Comparison of ENCODE assay signal across 16 cellular contexts in the genomic region with DNA sequence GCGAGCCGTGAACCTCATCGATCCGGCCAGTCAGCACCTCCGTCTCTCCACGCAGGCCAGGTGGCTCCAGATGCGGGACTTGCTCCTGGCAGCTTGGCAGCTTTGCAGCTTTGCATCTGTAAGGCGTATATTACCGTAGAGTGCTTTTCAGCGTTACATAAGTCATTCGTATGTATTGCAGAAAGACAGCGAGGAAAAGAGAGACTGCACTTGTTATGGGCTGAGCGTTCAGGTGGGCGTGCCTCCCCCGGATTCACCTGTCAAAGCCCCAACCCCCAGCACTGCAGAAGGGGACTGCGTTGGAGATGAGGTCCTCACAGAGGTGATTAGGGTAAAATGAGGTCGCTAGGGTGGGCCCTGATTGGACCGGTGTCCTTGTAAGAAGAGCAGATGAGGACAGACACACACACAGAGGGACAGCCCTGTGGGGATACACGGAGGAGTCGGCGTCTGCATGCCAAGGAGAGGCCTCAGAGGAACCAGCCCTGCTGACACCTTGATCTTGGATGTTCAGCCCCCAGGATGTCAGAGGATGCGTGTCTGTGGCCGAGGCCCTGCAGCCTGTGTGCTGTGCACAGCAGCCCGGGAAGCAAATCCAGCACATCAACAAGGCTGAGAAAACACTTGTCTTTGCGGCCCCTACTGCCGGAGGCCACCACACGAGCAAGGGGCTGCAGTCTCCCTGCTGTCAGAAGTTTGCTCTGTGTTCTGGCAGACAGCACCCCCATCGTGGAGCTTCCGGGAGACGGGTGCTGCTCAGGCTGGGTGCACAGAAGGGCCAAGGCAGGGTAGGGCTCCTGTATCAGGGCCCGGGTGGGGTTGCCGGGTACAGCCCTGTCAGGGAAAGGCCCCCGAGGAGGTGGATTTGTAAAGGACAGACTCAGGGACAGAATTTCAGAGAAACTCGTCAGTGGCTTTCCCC. TPM values are rescaled to one million over a fixed set of nuclear protein-coding genes. Genes with fewer than 3 reads are reported as not detected.
A peak's percentile ranks its signal among the peaks of the same experiment; 100 is the strongest.
DNase-seq lines count a peak whose midpoint lies in the region; ATAC-seq, FAIRE-seq and TF ChIP-seq lines count a peak whose summit lies in the region.
"Had no signal": no experiment of that assay in that cellular context is flagged by ENCODE, and none has a peak within 500 bp of the region (broad histone marks: within the 10 kb centered on the region; RNA-seq: fewer than 3 reads in every experiment).

No MANE protein-coding gene starts in this region.

- no peak for TF ChIP-seq RAD21 in K562 (CRISPR knock-in tag; conservative IDR thresholded peaks at IDR 0.05 in 1 of 2, IDR thresholded peaks at IDR 0.05 in 1 of 2)

- peaks cover 0 to 4% (median 0%) of the 10 kb centered on the region in 3 donors for H3K27me3 Mint-ChIP-seq in CD14-positive monocyte (ENCODE audit: low read depth in 3 of 3)
- peaks cover 1% of the 10 kb centered on the region for H3K27me3 Mint-ChIP-seq in glutamatergic neuron (ENCODE audit: unreplicated experiment)

- TF ChIP-seq EP300 in K562 (IDR thresholded peaks at IDR 0.05; ENCODE audit: low read length), result no peak

- H3K79me2 ChIP-seq in K562 (ENCODE audit: control insufficient read depth, insufficient read depth, low read length), result no peaks in the 10 kb centered on the region

- peaks cover 15% of the 10 kb centered on the region for H3K9me3 ChIP-seq in K562 (replicated peaks; ENCODE audit: control insufficient read depth, insufficient read depth, low read depth, low read length)
- H3K9me3 ChIP-seq: mucosa of descending colon, ovary had no signal

- H4K20me1 ChIP-seq in K562 (replicated peaks; ENCODE audit: control insufficient read depth, insufficient read depth, low read length), result no peaks in the 10 kb centered on the region

- WGBS in K562 (ENCODE audit: insufficient coverage, low coverage, missing lambda C conversion rate), result 70% methylated on average over 30 of the region's 34 CpGs

- TF ChIP-seq CTCF in CD14-positive monocyte (IDR thresholded peaks at IDR 0.05), result no peak
- no peak for TF ChIP-seq CTCF in K562 (IDR thresholded peaks at IDR 0.05 in 2 of 3, conservative IDR thresholded peaks at IDR 0.05 in 1 of 3; ENCODE audit: insufficient read depth in 2 of 3, low read depth in 1 of 3, low read length in 3 of 3)
- TF ChIP-seq CTCF in glutamatergic neuron (IDR thresholded peaks at IDR 0.05; ENCODE audit: partially characterized antibody, unreplicated experiment), result no peak

- no peaks in the 10 kb centered on the region for H3K27me3 ChIP-seq in K562 (ENCODE audit: control insufficient read depth in 2 of 2, insufficient read depth in 2 of 2, low read length in 2 of 2)
- H3K27me3 ChIP-seq: ovary had no signal

- peak overlapping the region; percentile 89 for H3K27ac ChIP-seq in K562 (ENCODE audit: extremely low read depth, low read depth, low read length)
- H3K27ac ChIP-seq: ovary had no signal

- no TSS peak for BruUV-seq in K562 (replicated peaks; lab: Mats Ljungman, UMichigan)

- peaks cover 9 to 17% (median 14%) of the 10 kb centered on the region in 7 donors for H3K9me3 Mint-ChIP-seq in CD14-positive monocyte
- H3K9me3 Mint-ChIP-seq in glutamatergic neuron (ENCODE audit: unreplicated experiment), result peaks cover 7% of the 10 kb centered on the region

- H3K4me3 Mint-ChIP-seq in CD14-positive monocyte, result peak overlapping the region; percentile 58 to 87
- H3K4me3 Mint-ChIP-seq in glutamatergic neuron (ENCODE audit: unreplicated experiment), result no peak overlapping the region

- peaks cover 24 to 45% of the 10 kb centered on the region in 2 experiments for H3K4me1 ChIP-seq in K562 (replicated peaks in 1 of 2; ENCODE audit: control insufficient read depth in 2 of 2, insufficient read depth in 2 of 2, low read length in 2 of 2)

- in situ Hi-C loops in K562 (cut with MboI), result no loop called here

- no peak for FAIRE-seq in K562 (lab: Jason Lieb, UNC)

- intact Hi-C loops in CD14-positive monocyte (cut with micrococcal nuclease), result no loop called here
- intact Hi-C loops in K562 (cut with micrococcal nuclease), result loop anchor here (2.0 kb wide), 2 partner anchors 25 to 43 kb away; no protein-coding TSS in a partner anchor

- H3K9me1 ChIP-seq in K562 (ENCODE audit: control insufficient read depth, insufficient read depth, low read length), result no peaks in the 10 kb centered on the region

- peak overlapping the region; percentile 85 for H3K4me2 ChIP-seq in K562 (ENCODE audit: insufficient read depth, low read length)

- no peaks in the 10 kb centered on the region for H3K36me3 ChIP-seq in K562 (ENCODE audit: control insufficient read depth, insufficient read depth, low read length)
- H3K36me3 ChIP-seq: ovary had no signal

- DNase-seq in CD14-positive monocyte (ENCODE audit: low spot score) (no peak), K562 (ENCODE audit: extremely low read depth in 1 of 4, low spot score in 3 of 4) (peak in 2 of 4 experiments; percentile 35 to 44), glutamatergic neuron (no peak), 8988T (no peak)
- no peak for DNase-seq in stimulated activated CD4-positive, alpha-beta T cell treated with anti-CD3 and anti-CD28 coated beads, Interleukin-15, amount 100 ng/mL, for 24 hours
- DNase-seq: activated T-cell treated with anti-CD3 and anti-CD28 coated beads, Interleukin-2, amount 50 U/mL, for 1 hour; aorta; foreskin fibroblast; mucosa of descending colon; NCI-H1436 treated with DMSO at 0.1 percent for 48 hours; NCI-H226; stimulated activated CD4-positive, alpha-beta T cell treated with anti-CD3 and anti-CD28 coated beads, Interleukin-4, amount 100 ng/mL, for 24 hours had no signal

- H3K4me1 Mint-ChIP-seq in CD14-positive monocyte, result peaks cover 56% of the 10 kb centered on the region
- peaks cover 4% of the 10 kb centered on the region for H3K4me1 Mint-ChIP-seq in glutamatergic neuron (ENCODE audit: low read depth, unreplicated experiment)

- H3K4me3 ChIP-seq in K562, result no peak overlapping the region
- H3K4me3 ChIP-seq: mucosa of descending colon, ovary had no signal

- POLR2A ChIA-PET in K562 (lab: Yijun Ruan, JAX), result interaction anchor here (0.6 to 1.9 kb wide), 9 partner anchors 8 to 201 kb away, joined by 3 to 7 read pairs (median 3); no protein-coding TSS in a partner anchor

- CTCF ChIA-PET in K562 (lab: Yijun Ruan, JAX; ENCODE audit: low intra/inter-chr PET ratio), result interaction anchor here (0.7 kb wide), 1 partner anchor 85 kb away, joined by 3 read pairs; no protein-coding TSS in a partner anchor

- peak overlapping the region; percentile 97 for H2AFZ ChIP-seq in K562 (ENCODE audit: low read depth, low read length)

- H3K27ac Mint-ChIP-seq in CD14-positive monocyte, result peak overlapping the region; percentile 82 to 96 (median 90)
- H3K27ac Mint-ChIP-seq in glutamatergic neuron (ENCODE audit: unreplicated experiment), result no peak overlapping the region

- H3K36me3 Mint-ChIP-seq in CD14-positive monocyte (peaks cover 3 to 5% of the 10 kb centered on the region in 2 donors), glutamatergic neuron (ENCODE audit: unreplicated experiment) (peaks cover 12% of the 10 kb centered on the region)

- no peak for TF ChIP-seq POLR2A in K562 (conservative IDR thresholded peaks at IDR 0.05)

- peak overlapping the region; percentile 74 to 93 for H3K9ac ChIP-seq in K562 (ENCODE audit: insufficient read depth in 1 of 2, low read depth in 2 of 2, low read length in 2 of 2)

- ATAC-seq in GM18868 (IDR thresholded peaks at IDR 0.05; ENCODE audit: unreplicated experiment) (peak; percentile 39), HG03439 (IDR thresholded peaks at IDR 0.05; ENCODE audit: unreplicated experiment) (peak; percentile 13), K562 (peak; percentile 4), GM18520 (IDR thresholded peaks at IDR 0.05; ENCODE audit: unreplicated experiment) (no peak)

TF ChIP-seq in K562, 482 proteins besides CTCF, POLR2A, EP300 and RAD21 (continues in another document):
- TF ChIP-seq STAG1 (CRISPR knock-in tag; IDR thresholded peaks at IDR 0.05; ENCODE audit: borderline replicate concordance), result 0 out of 2 replicates have a peak, but pooled peaks have one; percentile 15
- TF ChIP-seq, protein P1, sequence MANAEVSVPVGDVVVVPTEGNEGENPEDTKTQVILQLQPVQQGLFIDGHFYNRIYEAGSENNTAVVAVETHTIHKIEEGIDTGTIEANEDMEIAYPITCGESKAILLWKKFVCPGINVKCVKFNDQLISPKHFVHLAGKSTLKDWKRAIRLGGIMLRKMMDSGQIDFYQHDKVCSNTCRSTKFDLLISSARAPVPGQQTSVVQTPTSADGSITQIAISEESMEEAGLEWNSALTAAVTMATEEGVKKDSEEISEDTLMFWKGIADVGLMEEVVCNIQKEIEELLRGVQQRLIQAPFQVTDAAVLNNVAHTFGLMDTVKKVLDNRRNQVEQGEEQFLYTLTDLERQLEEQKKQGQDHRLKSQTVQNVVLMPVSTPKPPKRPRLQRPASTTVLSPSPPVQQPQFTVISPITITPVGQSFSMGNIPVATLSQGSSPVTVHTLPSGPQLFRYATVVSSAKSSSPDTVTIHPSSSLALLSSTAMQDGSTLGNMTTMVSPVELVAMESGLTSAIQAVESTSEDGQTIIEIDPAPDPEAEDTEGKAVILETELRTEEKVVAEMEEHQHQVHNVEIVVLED (CRISPR knock-in tag; IDR thresholded peaks at IDR 0.05), result 0 out of 2 replicates have a peak, but pooled peaks have one; percentile 8
- TF ChIP-seq ZBTB7A (IDR thresholded peaks at IDR 0.05; ENCODE audit: borderline replicate concordance, control insufficient read depth, low read depth, low read length), result 0 out of 2 replicates have a peak, but pooled peaks have one; percentile 1
- TF ChIP-seq SRF (CRISPR knock-in tag; IDR thresholded peaks at IDR 0.05), result 0 out of 4 replicates have a peak, but pooled peaks of 1 of the 2 experiments have one; percentile 33

RNA-seq across cellular contexts. Expression of a gene that starts 10.9 kb away (rescaled TPM):
- polyA plus RNA-seq in CD14-positive monocyte, result 10 to 100 TPM; 24.9 to 26.2 TPM
- total RNA-seq in K562 (2011; cell fraction: chromatin; rRNA removed; ENCODE audit: low replicate concordance), result 91.3 and 152 TPM in 2 replicates
- total RNA-seq in K562 (2011; cell fraction: nucleolus; rRNA removed), result 92.9 and 103 TPM in 2 replicates
- 104 and 106 TPM in 2 replicates for total RNA-seq in K562 (2011; cell fraction: nucleoplasm; rRNA removed)
- total RNA-seq in K562 (2014; rRNA removed), result 41.3 and 50.4 TPM in 2 replicates
- total RNA-seq in K562 (2014; rRNA removed; fragmentation: Illumina TruSeq; extraction: Trizol), result 27.3 and 28.6 TPM in 2 replicates
- 33.7 and 35.7 TPM in 2 replicates for total RNA-seq in K562 (2015; rRNA removed; fragmentation: Illumina TruSeq; extraction: Trizol)
- total RNA-seq in K562 (2021), result 88.4 and 90.1 TPM in 2 replicates
- polyA plus RNA-seq in K562 (2011; rRNA removed), result 48.3 and 63.4 TPM in 2 replicates
- 66.5 and 76.4 TPM in 2 replicates for polyA plus RNA-seq in K562 (2011; cell fraction: cytosol; rRNA removed)
- polyA plus RNA-seq in K562 (2011; cell fraction: nucleus; rRNA removed), result 70.1 and 87.0 TPM in 2 replicates
- polyA plus RNA-seq in K562 (2012), result 42.6 and 65.7 TPM in 2 replicates
- 33.2 and 48.4 TPM in 2 replicates for polyA plus RNA-seq in K562 (2014; fragmentation: Illumina TruSeq; extraction: Trizol)
- 1 to 10 TPM; 1.5 TPM for polyA plus RNA-seq in K562 (2014; fragmentation: Nextera tagmentation; extraction: Ambion mirVana)
- polyA plus RNA-seq in K562 (2014; rRNA removed), result 46.6 and 50.1 TPM in 2 replicates
- polyA minus RNA-seq in K562 (2011; rRNA and poly(A)+ RNA removed), result 40.0 and 57.0 TPM in 2 replicates
- 48.7 and 66.4 TPM in 2 replicates for polyA minus RNA-seq in K562 (2011; cell fraction: cytosol; rRNA and poly(A)+ RNA removed)
- polyA minus RNA-seq in K562 (2011; cell fraction: nucleus; rRNA and poly(A)+ RNA removed), result 26.1 and 32.4 TPM in 2 replicates
- total RNA-seq in glutamatergic neuron (ENCODE audit: unreplicated experiment), result 12.6 TPM
